In genomic region chr10:75235375-75236177, GRCh38 we compare ENCODE assay signal across 1 cellular context.
A peak's percentile ranks its signal among the peaks of the same experiment; 100 is the strongest.
TF ChIP-seq lines count a peak whose summit lies in the region.

TSS of gene COMTD1 (minus strand) at chr10:75235957. CDS start at chr10:75235928, 29 bp downstream.

TF ChIP-seq in K562, 482 proteins besides CTCF, POLR2A, EP300 and RAD21 (continued from another document and continues in another):
- TF ChIP-seq ELK3 (CRISPR knock-in tag; IDR thresholded peaks at IDR 0.05): no peak
- TF ChIP-seq ZNF77 (CRISPR knock-in tag; IDR thresholded peaks at IDR 0.05): no peak
- no peak for TF ChIP-seq BRCA1 (IDR thresholded peaks at IDR 0.05)
- no peak for TF ChIP-seq BRCA1 (CRISPR knock-in tag; IDR thresholded peaks at IDR 0.05)
- peak; percentile 82 for TF ChIP-seq HMGN3 (IDR thresholded peaks at IDR 0.05; ENCODE audit: borderline replicate concordance, extremely low read depth, insufficient read length, low read depth, low read length)
- no peak for TF ChIP-seq SMARCA4 (IDR thresholded peaks at IDR 0.05)
- TF ChIP-seq SAFB (IDR thresholded peaks at IDR 0.05; ENCODE audit: borderline replicate concordance, low read depth, low read length): peak; percentile 76
- TF ChIP-seq HNRNPK (IDR thresholded peaks at IDR 0.05; ENCODE audit: low read depth, low read length, poor library complexity, severe bottlenecking): peak; percentile 25
- TF ChIP-seq THRAP3 (IDR thresholded peaks at IDR 0.05; ENCODE audit: borderline replicate concordance): no peak
- peak; percentile 81 for TF ChIP-seq U2AF1 (optimal IDR thresholded peaks at IDR 0.05; ENCODE audit: low read depth, low read length)
- TF ChIP-seq NFYB (IDR thresholded peaks at IDR 0.05; ENCODE audit: extremely low read depth, insufficient read length): no peak
- no peak for TF ChIP-seq TCF3 (CRISPR knock-in tag; IDR thresholded peaks at IDR 0.05)
- no peak for TF ChIP-seq ILF3 (IDR thresholded peaks at IDR 0.05; ENCODE audit: borderline replicate concordance)
- TF ChIP-seq XRCC3 (IDR thresholded peaks at IDR 0.05): no peak
- no peak for TF ChIP-seq EGR1 (conservative IDR thresholded peaks at IDR 0.05)
- TF ChIP-seq MYNN (IDR thresholded peaks at IDR 0.05): peak; percentile 74
- TF ChIP-seq MYNN (CRISPR knock-in tag; IDR thresholded peaks at IDR 0.05): no peak
- peak; percentile 85; the same call in 1 of the 2 replicates for TF ChIP-seq E2F5 (CRISPR knock-in tag; IDR thresholded peaks at IDR 0.05)
- no peak for TF ChIP-seq ELF2 (CRISPR knock-in tag; IDR thresholded peaks at IDR 0.05)
- TF ChIP-seq HIVEP1 (CRISPR knock-in tag; IDR thresholded peaks at IDR 0.05): peak; percentile 63; the same call in 1 of the 2 replicates
- peak; percentile 91 to 95 for TF ChIP-seq MAZ (CRISPR knock-in tag; conservative IDR thresholded peaks at IDR 0.05 in 1 of 2, IDR thresholded peaks at IDR 0.05 in 1 of 2)
- peak; percentile 36 for TF ChIP-seq BRD9 (IDR thresholded peaks at IDR 0.05; ENCODE audit: low read depth, partially characterized antibody)
- TF ChIP-seq HMBOX1 (IDR thresholded peaks at IDR 0.05): no peak
- TF ChIP-seq KLF10 (CRISPR knock-in tag; IDR thresholded peaks at IDR 0.05): no peak
- no peak for TF ChIP-seq HNRNPH1 (optimal IDR thresholded peaks at IDR 0.05; ENCODE audit: low read depth, low read length)
- TF ChIP-seq ZNF444 (CRISPR knock-in tag; IDR thresholded peaks at IDR 0.05): no peak
- no peak for TF ChIP-seq SRSF3 (IDR thresholded peaks at IDR 0.05; ENCODE audit: insufficient read depth, low read length)
- TF ChIP-seq NFIC (IDR thresholded peaks at IDR 0.05): 0 out of 2 replicates have a peak, but pooled peaks have one; percentile 7
- TF ChIP-seq ZNF778 (CRISPR knock-in tag; IDR thresholded peaks at IDR 0.05): no peak
- no peak for TF ChIP-seq CBX2 (IDR thresholded peaks at IDR 0.05; ENCODE audit: insufficient read depth, low read length, poor library complexity, severe bottlenecking)
- 0 out of 2 replicates have a peak, but pooled peaks have one; percentile 46 for TF ChIP-seq ZFP1 (CRISPR knock-in tag; IDR thresholded peaks at IDR 0.05)
- peak; percentile 95 for TF ChIP-seq ZNF764 (CRISPR knock-in tag; IDR thresholded peaks at IDR 0.05; ENCODE audit: low read depth)
- TF ChIP-seq ZNF79 (CRISPR knock-in tag; IDR thresholded peaks at IDR 0.05; ENCODE audit: low read depth): no peak
- TF ChIP-seq ZNF639 (CRISPR knock-in tag; conservative IDR thresholded peaks at IDR 0.05 in 1 of 2, IDR thresholded peaks at IDR 0.05 in 1 of 2): no peak
- TF ChIP-seq SPI1 (IDR thresholded peaks at IDR 0.05; ENCODE audit: borderline replicate concordance, low read depth, low read length): no peak
- TF ChIP-seq IFI16 (CRISPR knock-in tag; IDR thresholded peaks at IDR 0.05): no peak
- TF ChIP-seq KDM4B (IDR thresholded peaks at IDR 0.05; ENCODE audit: borderline replicate concordance in 2 of 2, low read depth in 1 of 2): no peak
- 0 out of 2 replicates have a peak, but pooled peaks have one; percentile 20 for TF ChIP-seq ZNF175 (CRISPR knock-in tag; IDR thresholded peaks at IDR 0.05; ENCODE audit: low read depth)
- TF ChIP-seq ZNF609 (CRISPR knock-in tag; IDR thresholded peaks at IDR 0.05; ENCODE audit: borderline replicate concordance): 0 out of 2 replicates have a peak, but pooled peaks have one; percentile 17
- peak; percentile 88 for TF ChIP-seq ARID2 (IDR thresholded peaks at IDR 0.05)
- TF ChIP-seq TFE3 (CRISPR knock-in tag; IDR thresholded peaks at IDR 0.05): peak; percentile 99
- TF ChIP-seq NCOA4 (IDR thresholded peaks at IDR 0.05; ENCODE audit: partially characterized antibody): no peak
- no peak for TF ChIP-seq ASH1L (IDR thresholded peaks at IDR 0.05; ENCODE audit: borderline replicate concordance, low read depth, partially characterized antibody)
- no peak; the same call in 1 of the 2 replicates for TF ChIP-seq NCOR1 (IDR thresholded peaks at IDR 0.05)
- TF ChIP-seq ZNF3 (CRISPR knock-in tag; IDR thresholded peaks at IDR 0.05): no peak
- TF ChIP-seq ZBTB43 (CRISPR knock-in tag; IDR thresholded peaks at IDR 0.05): no peak
- no peak for TF ChIP-seq CEBPZ (IDR thresholded peaks at IDR 0.05; ENCODE audit: borderline replicate concordance, low read depth, low read length)
- no peak for TF ChIP-seq RBM14 (IDR thresholded peaks at IDR 0.05; ENCODE audit: borderline replicate concordance, insufficient read depth, low read depth, low read length)
- TF ChIP-seq NFE2 (IDR thresholded peaks at IDR 0.05; ENCODE audit: low read depth): 0 out of 2 replicates have a peak, but pooled peaks have one; percentile 15
- TF ChIP-seq POU5F1 (IDR thresholded peaks at IDR 0.05; ENCODE audit: borderline replicate concordance, low read depth, low read length, partially characterized antibody): no peak
- 0 out of 2 replicates have a peak, but pooled peaks have one; percentile 13 for TF ChIP-seq ZNF41 (CRISPR knock-in tag; conservative IDR thresholded peaks at IDR 0.05)
- peak; percentile 93 for TF ChIP-seq ERF (CRISPR knock-in tag; IDR thresholded peaks at IDR 0.05)
- no peak for TF ChIP-seq NR2C2 (CRISPR knock-in tag; IDR thresholded peaks at IDR 0.05)
- peak; percentile 69 for TF ChIP-seq NR2C2 (tag; IDR thresholded peaks at IDR 0.05)
- TF ChIP-seq ESRRA (IDR thresholded peaks at IDR 0.05; ENCODE audit: borderline replicate concordance, low read depth): peak; percentile 98
- TF ChIP-seq ZNF511 (CRISPR knock-in tag; IDR thresholded peaks at IDR 0.05): peak; percentile 21; the same call in 1 of the 2 replicates
- no peak for TF ChIP-seq TEAD2 (tag; IDR thresholded peaks at IDR 0.05)
- TF ChIP-seq ZNF274 (IDR thresholded peaks at IDR 0.05; ENCODE audit: borderline replicate concordance, low read depth, low read length): no peak; the same call in 1 of the 2 replicates
- TF ChIP-seq MTA1 (IDR thresholded peaks at IDR 0.05; ENCODE audit: borderline replicate concordance): no peak
